ENCODE assay signal across 27 cellular contexts in the genomic region with DNA sequence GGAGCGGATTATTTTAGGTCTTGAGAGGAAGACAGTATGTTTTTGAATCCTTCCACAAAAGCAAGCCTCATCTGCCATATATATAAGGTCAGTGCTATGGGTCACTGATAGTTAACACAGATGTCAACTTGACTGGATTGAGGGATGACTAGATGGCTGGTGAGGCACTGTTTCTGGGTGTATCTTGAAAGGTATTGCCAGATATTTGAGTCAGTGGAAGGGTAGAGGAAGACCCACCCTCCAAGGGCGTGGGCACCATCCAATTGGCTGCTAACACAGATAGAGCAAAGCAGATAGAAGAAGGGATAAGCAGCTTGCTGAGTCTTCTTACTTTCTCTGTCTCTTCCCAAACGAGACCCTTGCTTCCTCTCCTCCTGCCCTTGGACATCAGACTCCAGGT.
"Had no signal": no experiment of that assay in that cellular context is flagged by ENCODE, and none has a peak within 500 bp of the region (broad histone marks: within the 10 kb centered on the region; RNA-seq: fewer than 3 reads in every experiment).

No MANE protein-coding gene starts in this region.

- H3K9me3 ChIP-seq: adrenal gland, body of pancreas, breast epithelium, SJCRH30 had no signal

- H3K27me3 ChIP-seq: adrenal gland, body of pancreas, breast epithelium, SJCRH30 had no signal

- FAIRE-seq: astrocyte had no signal

- H3K27ac ChIP-seq: adrenal gland, body of pancreas, breast epithelium, SJCRH30, SK-N-MC, WERI-Rb-1 had no signal

- DNase-seq: activated CD4-positive, alpha-beta T cell treated with anti-CD3 and anti-CD28 coated beads, Interleukin-2, amount 10 ng/mL, durations not matched to agents 7 days and 5 days; activated CD4-positive, alpha-beta T cell treated with anti-CD3 and anti-CD28 coated beads, Interleukin-2, amount 50 U/mL, for 48 hours; activated CD4-positive, CD25-positive, alpha-beta regulatory T cell; activated CD8-positive, alpha-beta T cell treated with anti-CD3 and anti-CD28 coated beads, Interleukin-2, amount 10 ng/mL, durations not matched to agents 7 days and 5 days; activated gamma-delta T cell treated with Interleukin-2 at 50 U/mL for 16 hours; activated naive CD4-positive, alpha-beta T cell treated with anti-CD3 and anti-CD28 coated beads for 36 hours; activated T-cell treated with anti-CD3 and anti-CD28 coated beads, Interleukin-2, amount 50 U/mL, for 24 hours; adrenal gland; body of pancreas; caudate nucleus; Karpas-422; KBM-7; NCI-H1105; NCI-H1417 treated with DMSO at 0.1 percent for 48 hours; NCI-H187 treated with DMSO at 0.1 percent for 48 hours; NCI-H226; NCI-H446 treated with DMSO at 0.1 percent for 48 hours; NCI-H524; NCI-H82; SJCRH30; T1000; WERI-Rb-1 had no signal

- H3K4me3 ChIP-seq: adrenal gland, body of pancreas, breast epithelium, SJCRH30, SK-N-MC had no signal

- ATAC-seq: activated CD8-positive, alpha-beta T cell treated with anti-CD3 and anti-CD28 coated beads, Interleukin-2, amount 10 ng/mL, durations not matched to agents 7 days and 5 days; activated naive CD4-positive, alpha-beta T cell treated with anti-CD3 and anti-CD28 coated beads, Interleukin-2, amount 50 U/mL, for 72 hours; body of pancreas; Panc1 had no signal

- H3K36me3 ChIP-seq: adrenal gland, breast epithelium, SJCRH30, WERI-Rb-1 had no signal

- H3K4me1 ChIP-seq: body of pancreas, breast epithelium, SJCRH30 had no signal
